Comparison of ENCODE assay signal across 28 cellular contexts in the genomic region with DNA sequence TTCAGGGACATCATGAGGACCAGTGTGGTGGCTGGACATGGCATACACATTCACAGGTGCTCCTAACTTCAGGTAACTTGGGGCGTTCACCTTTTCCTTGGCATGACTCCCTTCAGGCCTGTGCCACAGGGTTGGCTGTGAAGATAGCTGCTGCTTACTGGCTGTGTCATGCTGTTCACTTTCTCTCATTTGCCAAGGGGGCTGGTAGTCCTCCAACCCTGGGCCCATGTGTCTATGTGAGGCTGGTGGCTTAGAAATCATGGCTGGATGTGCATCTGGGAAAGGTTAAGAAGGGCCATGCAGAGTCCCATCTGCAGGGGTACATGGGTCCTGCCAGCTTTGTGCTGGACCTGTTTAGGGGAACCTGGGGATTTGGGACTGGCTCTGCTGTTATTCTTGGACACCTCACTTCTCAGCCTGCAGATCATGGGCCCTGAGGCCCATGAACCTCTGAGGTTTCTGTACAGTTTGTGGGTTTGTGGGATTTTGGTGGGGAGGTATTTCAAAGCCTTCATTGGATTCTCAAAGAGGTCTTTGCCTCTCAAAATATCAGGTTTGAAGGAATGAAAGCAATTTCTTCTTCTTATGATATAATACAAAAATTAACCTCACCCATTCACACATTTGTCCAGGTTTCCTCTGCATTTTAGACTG.
"Had no signal": no experiment of that assay in that cellular context is flagged by ENCODE, and none has a peak within 500 bp of the region (broad histone marks: within the 10 kb centered on the region; RNA-seq: fewer than 3 reads in every experiment).

No MANE protein-coding gene starts in this region.

- H3K4me1 Mint-ChIP-seq: activated CD4-positive, alpha-beta T cell treated with anti-CD3 and anti-CD28 coated beads, Interleukin-2, amount 10 ng/mL, durations not matched to agents 24 days and 14 days; activated naive CD8-positive, alpha-beta T cell treated with anti-CD3 and anti-CD28 coated beads for 36 hours; activated T-helper 17 cell treated with anti-CD3 and anti-CD28 coated beads, Interleukin-2, amount 50 U/mL, for 72 hours had no signal

- H3K27me3 Mint-ChIP-seq: activated CD4-positive, alpha-beta T cell treated with anti-CD3 and anti-CD28 coated beads, Interleukin-2, amount 10 ng/mL, durations not matched to agents 24 days and 14 days had no signal

- DNase-seq: activated CD4-positive, alpha-beta T cell treated with anti-CD3 and anti-CD28 coated beads, Interleukin-2, amount 10 ng/mL, durations not matched to agents 24 days and 14 days; activated CD4-positive, alpha-beta T cell treated with anti-CD3 and anti-CD28 coated beads, Interleukin-2, amount 50 U/mL, for 4 hours; activated CD8-positive, alpha-beta T cell treated with anti-CD3 and anti-CD28 coated beads for 36 hours; activated effector memory CD4-positive, alpha-beta T cell treated with anti-CD3 and anti-CD28 coated beads, Interleukin-2, amount 50 U/mL, for 16 hours; activated naive CD4-positive, alpha-beta T cell; activated naive CD4-positive, alpha-beta T cell treated with anti-CD3 and anti-CD28 coated beads, Interleukin-2, amount 50 U/mL, for 16 hours; activated naive CD8-positive, alpha-beta T cell treated with anti-CD3 and anti-CD28 coated beads for 36 hours; activated T-cell treated with anti-CD3 and anti-CD28 coated beads, Interleukin-2, amount 50 U/mL, for 1 hour; activated T-cell treated with anti-CD3 and anti-CD28 coated beads, Interleukin-2, amount 50 U/mL, for 72 hours; amygdala; central memory CD4-positive, alpha-beta T cell; Kasumi-1; MG63; MV-4-11; NCI-H1092; NCI-H1436 treated with DMSO at 0.1 percent for 48 hours; NCI-H1694 treated with DMSO at 0.1 percent for 48 hours; NCI-H2029; NCI-H345; NCI-H524 treated with DMSO at 0.1 percent for 48 hours; NK-92 treated with Interleukin-12 subunit alpha and Interleukin-12 subunit beta, amount 100 ng/mL, for 24 hours; PC-3; Peyer's patch; SHP77; SJCRH30 had no signal

- H3K9me3 Mint-ChIP-seq: activated CD4-positive, alpha-beta T cell treated with anti-CD3 and anti-CD28 coated beads, Interleukin-2, amount 10 ng/mL, durations not matched to agents 24 days and 14 days; activated CD8-positive, alpha-beta T cell treated with anti-CD3 and anti-CD28 coated beads for 36 hours; activated naive CD8-positive, alpha-beta T cell treated with anti-CD3 and anti-CD28 coated beads for 36 hours; activated T-cell treated with anti-CD3 and anti-CD28 coated beads, Interleukin-2, amount 50 U/mL, for 72 hours; activated T-helper 17 cell treated with anti-CD3 and anti-CD28 coated beads, Interleukin-2, amount 50 U/mL, for 72 hours; T-helper 1 cell treated with Interleukin-12 subunit alpha and Interleukin-12 subunit beta and Interleukin-4 antibody, amounts not matched to agents 30 μg/mL and 1 μg/mL, for 36 hours; T-helper 2 cell treated with Interferon-gamma antibody and Interleukin-4, amounts not matched to agents 5 μg/mL and 100 μg/mL, for 36 hours had no signal

- H3K4me3 Mint-ChIP-seq: activated CD4-positive, alpha-beta T cell treated with anti-CD3 and anti-CD28 coated beads, Interleukin-2, amount 10 ng/mL, durations not matched to agents 24 days and 14 days; activated CD8-positive, alpha-beta T cell treated with anti-CD3 and anti-CD28 coated beads for 36 hours; activated naive CD8-positive, alpha-beta T cell treated with anti-CD3 and anti-CD28 coated beads for 36 hours; activated T-cell treated with anti-CD3 and anti-CD28 coated beads, Interleukin-2, amount 50 U/mL, for 72 hours; activated T-helper 17 cell treated with anti-CD3 and anti-CD28 coated beads, Interleukin-2, amount 50 U/mL, for 72 hours; T-helper 1 cell treated with Interleukin-12 subunit alpha and Interleukin-12 subunit beta and Interleukin-4 antibody, amounts not matched to agents 30 μg/mL and 1 μg/mL, for 36 hours; T-helper 2 cell treated with Interferon-gamma antibody and Interleukin-4, amounts not matched to agents 5 μg/mL and 100 μg/mL, for 36 hours had no signal

- H3K36me3 Mint-ChIP-seq: activated naive CD8-positive, alpha-beta T cell treated with anti-CD3 and anti-CD28 coated beads for 36 hours had no signal

- ATAC-seq: activated CD8-positive, alpha-beta T cell treated with anti-CD3 and anti-CD28 coated beads for 36 hours; activated T-cell treated with anti-CD3 and anti-CD28 coated beads, Interleukin-2, amount 50 U/mL, for 72 hours; activated T-helper 17 cell treated with anti-CD3 and anti-CD28 coated beads, Interleukin-2, amount 50 U/mL, for 72 hours; PC-3 had no signal

- H3K27ac Mint-ChIP-seq: activated CD4-positive, alpha-beta T cell treated with anti-CD3 and anti-CD28 coated beads, Interleukin-2, amount 10 ng/mL, durations not matched to agents 24 days and 14 days; activated CD8-positive, alpha-beta T cell treated with anti-CD3 and anti-CD28 coated beads for 36 hours; activated naive CD8-positive, alpha-beta T cell treated with anti-CD3 and anti-CD28 coated beads for 36 hours; activated T-cell treated with anti-CD3 and anti-CD28 coated beads, Interleukin-2, amount 50 U/mL, for 72 hours; activated T-helper 17 cell treated with anti-CD3 and anti-CD28 coated beads, Interleukin-2, amount 50 U/mL, for 72 hours; T-helper 1 cell treated with Interleukin-12 subunit alpha and Interleukin-12 subunit beta and Interleukin-4 antibody, amounts not matched to agents 30 μg/mL and 1 μg/mL, for 36 hours; T-helper 2 cell treated with Interferon-gamma antibody and Interleukin-4, amounts not matched to agents 5 μg/mL and 100 μg/mL, for 36 hours had no signal
